ENCODE assay signal across 1 cellular context in genomic region chr21:45209046-45209445, GRCh38.
A peak's percentile ranks its signal among the peaks of the same experiment; 100 is the strongest.
TF ChIP-seq lines count a peak whose summit lies in the region.

No MANE protein-coding gene starts in this region.

TF ChIP-seq in IMR-90, 13 proteins besides CTCF, POLR2A, EP300 and RAD21 (continued from another document):
- TF ChIP-seq USF2 (IDR thresholded peaks at IDR 0.05; ENCODE audit: low read depth, low read length) = no peak; the same call in 1 of the 2 replicates
- TF ChIP-seq RFX5 (IDR thresholded peaks at IDR 0.05; ENCODE audit: low read depth, low read length) = no peak
- peak; percentile 79; the same call in 1 of the 2 replicates for TF ChIP-seq FOS (IDR thresholded peaks at IDR 0.05; ENCODE audit: low read depth, low read length)
- TF ChIP-seq MAZ (IDR thresholded peaks at IDR 0.05; ENCODE audit: borderline replicate concordance, low read depth, low read length) = no peak
- TF ChIP-seq MAFK (IDR thresholded peaks at IDR 0.05; ENCODE audit: low read depth, low read length) = no peak
- no peak for TF ChIP-seq MXI1 (IDR thresholded peaks at IDR 0.05; ENCODE audit: borderline replicate concordance, low read depth, low read length)
- TF ChIP-seq ELK1 (IDR thresholded peaks at IDR 0.05; ENCODE audit: borderline replicate concordance, low read depth, low read length) = no peak
- no peak for TF ChIP-seq CHD1 (IDR thresholded peaks at IDR 0.05; ENCODE audit: low read depth, low read length)
- peak; percentile 44; the same call in 1 of the 2 replicates for TF ChIP-seq CEBPB (IDR thresholded peaks at IDR 0.05; ENCODE audit: low read depth, low read length)
- no peak; the same call in 1 of the 2 replicates for TF ChIP-seq BHLHE40 (IDR thresholded peaks at IDR 0.05; ENCODE audit: low read depth, low read length)
- TF ChIP-seq NFE2L2 (IDR thresholded peaks at IDR 0.05; ENCODE audit: low read depth, low read length) = no peak
